ENCODE assay signal across 23 cellular contexts in the genomic region with DNA sequence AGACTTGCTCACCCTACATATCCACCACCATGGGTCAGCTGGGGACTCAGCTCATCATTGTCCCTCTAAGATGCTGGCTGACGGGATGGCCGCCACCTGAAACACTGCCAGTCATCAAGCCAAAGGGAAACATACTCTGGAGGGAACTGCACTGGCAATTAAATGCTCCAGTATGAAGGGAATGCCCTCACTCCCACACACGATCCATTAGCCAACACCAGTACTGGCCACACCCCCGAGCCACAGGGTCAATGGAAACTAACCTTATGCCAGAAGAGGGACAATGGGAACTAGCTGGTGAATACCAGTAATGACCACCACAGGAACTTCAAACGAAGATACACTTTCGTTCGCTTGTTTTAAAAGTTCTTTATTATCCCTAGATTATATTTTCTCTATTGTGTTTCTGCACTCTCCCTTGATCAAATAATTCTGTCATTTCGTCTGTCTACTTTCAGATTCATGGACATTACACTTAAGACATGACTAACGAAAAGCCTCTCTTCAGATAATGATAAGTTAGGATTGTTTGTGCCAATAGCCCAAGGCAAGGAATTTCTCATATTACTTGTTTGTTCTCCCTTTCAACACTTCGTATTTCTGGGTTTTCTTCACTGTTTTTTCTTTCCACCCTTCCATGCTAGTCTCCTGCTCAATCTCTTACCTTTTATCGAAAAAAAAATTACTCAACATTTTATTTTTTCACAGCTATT. TPM values are rescaled to one million over a fixed set of nuclear protein-coding genes. Genes with fewer than 3 reads are reported as not detected.
DNase-seq lines count a peak whose midpoint lies in the region; ATAC-seq and TF ChIP-seq lines count a peak whose summit lies in the region.
"Had no signal": no experiment of that assay in that cellular context is flagged by ENCODE, and none has a peak within 500 bp of the region (broad histone marks: within the 10 kb centered on the region; RNA-seq: fewer than 3 reads in every experiment).

No MANE protein-coding gene starts in this region.

- H3K4me1 ChIP-seq in breast epithelium, result no peaks in the 10 kb centered on the region
- peaks cover 15% of the 10 kb centered on the region for H3K4me1 ChIP-seq in RWPE2 (ENCODE audit: insufficient read depth, poor library complexity, severe bottlenecking)
- peaks cover 14 to 16% of the 10 kb centered on the region in 2 donors for H3K4me1 ChIP-seq in thyroid gland

- H3K4me1 Mint-ChIP-seq in MCF 10A (ENCODE audit: insufficient read depth, unreplicated experiment) (peaks cover 10% of the 10 kb centered on the region), immature natural killer cell (peaks cover 23 to 29% of the 10 kb centered on the region in 2 donors), type B pancreatic cell (ENCODE audit: unreplicated experiment) (peaks cover 5% of the 10 kb centered on the region)

- H3K36me3 Mint-ChIP-seq in MCF 10A (ENCODE audit: insufficient read depth, unreplicated experiment), result peaks cover 14% of the 10 kb centered on the region
- H3K36me3 Mint-ChIP-seq in immature natural killer cell, result peaks cover 1 to 2% (median 1%) of the 10 kb centered on the region in 3 donors
- peaks cover 2% of the 10 kb centered on the region for H3K36me3 Mint-ChIP-seq in type B pancreatic cell

- peak overlapping the region; percentile 12 for H3K27ac Mint-ChIP-seq in MCF 10A (ENCODE audit: low read depth, unreplicated experiment)
- H3K27ac Mint-ChIP-seq in immature natural killer cell, result peak overlapping the region in 2 of 6 donors; percentile 16 to 36
- peak overlapping the region; percentile 7 for H3K27ac Mint-ChIP-seq in type B pancreatic cell
- H3K27ac Mint-ChIP-seq: activated T-helper 2 cell treated with anti-CD3 and anti-CD28 coated beads, Interferon-gamma antibody, Interleukin-2, Interleukin-4, amounts not matched to agents 10 μg/mL and 5 μg/mL and 100 μg/mL, durations not matched to agents 14 hours and 24 hours and 36 hours had no signal

- H3K9me3 Mint-ChIP-seq in MCF 10A (ENCODE audit: unreplicated experiment) (no peaks in the 10 kb centered on the region), immature natural killer cell (peaks cover 0 to 2% (median 0%) of the 10 kb centered on the region in 6 donors), type B pancreatic cell (no peaks in the 10 kb centered on the region)
- H3K9me3 Mint-ChIP-seq: activated T-helper 2 cell treated with anti-CD3 and anti-CD28 coated beads, Interferon-gamma antibody, Interleukin-2, Interleukin-4, amounts not matched to agents 10 μg/mL and 5 μg/mL and 100 μg/mL, durations not matched to agents 14 hours and 24 hours and 36 hours; mesothelial cell of epicardium had no signal

- CTCF ChIA-PET in MCF 10A (lab: Yijun Ruan, JAX), result interaction anchor here (0.6 to 0.9 kb wide), 5 partner anchors 11 to 29 kb away, joined by 3 to 4 read pairs (median 3); no protein-coding TSS in a partner anchor

- no TSS peak for BruUV-seq in MCF 10A (replicated peaks; lab: Mats Ljungman, UMichigan)

- H3K4me3 ChIP-seq in breast epithelium (no peak overlapping the region), RWPE2 (ENCODE audit: severe bottlenecking) (no peak overlapping the region), thyroid gland (replicated peaks in 1 of 3) (no peak overlapping the region)
- H3K4me3 ChIP-seq: right lobe of liver, stomach, vagina had no signal

- 88 to 91% methylated on average over 11 of the region's 11 CpGs for WGBS in thyroid gland, 2 donors

- no peaks in the 10 kb centered on the region for H3K9me3 ChIP-seq in breast epithelium
- no peaks in the 10 kb centered on the region for H3K9me3 ChIP-seq in RWPE2 (ENCODE audit: severe bottlenecking)
- H3K9me3 ChIP-seq in thyroid gland, result no peaks in the 10 kb centered on the region
- H3K9me3 ChIP-seq: right lobe of liver, stomach, vagina had no signal

- H3K36me3 ChIP-seq in breast epithelium, result no peaks in the 10 kb centered on the region
- peaks cover 16% of the 10 kb centered on the region for H3K36me3 ChIP-seq in RWPE2 (ENCODE audit: low read depth)
- H3K36me3 ChIP-seq in thyroid gland, result peaks cover 6 to 7% of the 10 kb centered on the region in 2 donors
- H3K36me3 ChIP-seq: right lobe of liver had no signal

- TF ChIP-seq POLR2A in breast epithelium (IDR thresholded peaks at IDR 0.05) (no peak), thyroid gland (IDR thresholded peaks at IDR 0.05) (no peak)

- H3K27me3 Mint-ChIP-seq in MCF 10A (ENCODE audit: insufficient read depth, unreplicated experiment) (no peaks in the 10 kb centered on the region), immature natural killer cell (ENCODE audit: low read depth in 3 of 3) (peaks cover 2 to 13% (median 7%) of the 10 kb centered on the region in 3 donors), type B pancreatic cell (no peaks in the 10 kb centered on the region)

- H3K27ac ChIP-seq in breast epithelium, result no peak overlapping the region
- H3K27ac ChIP-seq in RWPE2 (ENCODE audit: poor library complexity, severe bottlenecking), result peak overlapping the region; percentile 6
- H3K27ac ChIP-seq in thyroid gland, result no peak overlapping the region
- H3K27ac ChIP-seq: right lobe of liver, stomach, vagina had no signal

- H3K27me3 ChIP-seq in breast epithelium, result no peaks in the 10 kb centered on the region
- H3K27me3 ChIP-seq in RWPE2 (ENCODE audit: insufficient read depth, poor library complexity, severe bottlenecking), result no peaks in the 10 kb centered on the region
- no peaks in the 10 kb centered on the region for H3K27me3 ChIP-seq in thyroid gland
- H3K27me3 ChIP-seq: right lobe of liver, vagina had no signal

- TF ChIP-seq CTCF in MCF 10A (IDR thresholded peaks at IDR 0.05; ENCODE audit: unreplicated experiment) (no peak), breast epithelium (IDR thresholded peaks at IDR 0.05) (no peak), RWPE2 (IDR thresholded peaks at IDR 0.05; ENCODE audit: poor library complexity, severe bottlenecking) (no peak), type B pancreatic cell (conservative IDR thresholded peaks at IDR 0.05) (no peak), thyroid gland (IDR thresholded peaks at IDR 0.05) (no peak)

- peak; percentile 44 for ATAC-seq in RWPE2 (ENCODE audit: low read depth)
- ATAC-seq: activated CD4-positive, CD25-positive, alpha-beta regulatory T cell treated with anti-CD3 and anti-CD28 coated beads, Interleukin-2, amount 50 U/mL, for 24 hours; Right ventricle myocardium inferior had no signal

- DNase-seq in MCF 10A (ENCODE audit: unreplicated experiment) (peak; percentile 45), breast epithelium (ENCODE audit: low spot score in 2 of 2) (no peak), RWPE2 (ENCODE audit: low spot score) (no peak), immature natural killer cell (no peak), type B pancreatic cell (ENCODE audit: extremely low spot score, unreplicated experiment) (no peak), NCI-H1436 treated with DMSO at 0.1 percent for 48 hours (lab: John Stamatoyannopoulos, UW) (no peak), DMS79 treated with DMSO at 0.1 percent for 48 hours (lab: John Stamatoyannopoulos, UW) (no peak), thyroid gland (no peak)
- DNase-seq: ACHN; activated CD8-positive, alpha-beta memory T cell treated with anti-CD3 and anti-CD28 coated beads for 24 hours; cerebellar nuclear complex; hippocampal formation; KBM-7; kidney glomerular epithelial cell; occipital lobe; right lobe of liver; stimulated activated CD4-positive, alpha-beta T cell treated with anti-CD3 and anti-CD28 coated beads, Interleukin-1b, Interleukin-23, amount 100 ng/mL, for 48 hours; stomach had no signal

- H3K4me3 Mint-ChIP-seq in MCF 10A (ENCODE audit: unreplicated experiment) (no peak overlapping the region), immature natural killer cell (peak overlapping the region in 4 of 5 donors; percentile 34 to 50 (median 46)), type B pancreatic cell (peak overlapping the region; percentile 57)

- intact Hi-C loops in MCF 10A (cut with micrococcal nuclease), result no loop called here
- intact Hi-C loops in breast epithelium (cut with DNase I; ENCODE audit: low total_unique reads), result no loop called here
- intact Hi-C loops in thyroid gland (cut with DNase I), result loop anchor here (10.0 kb wide), 1 partner anchor 61 kb away; the partner anchor contains the start of gene DPY19L3

- POLR2A ChIA-PET in MCF 10A (lab: Yijun Ruan, JAX), result interaction anchor here (0.6 to 4.5 kb wide), 7 partner anchors 14 to 1540 kb away, joined by 3 to 23 read pairs (median 3); partner anchors contain the start of gene PDCD5

RNA-seq across cellular contexts. Expression of gene ZNF507, which starts 1.7 kb away (rescaled TPM):
- total RNA-seq in MCF 10A (2022), result 22.8 and 23.4 TPM in 2 replicates
- total RNA-seq in breast epithelium, result 10 to 100 TPM; 19.2 to 32.1 (median 27.5) TPM
- 1 to 10 TPM; 3.7 to 6.5 (median 5.0) TPM for polyA plus RNA-seq in immature natural killer cell
- total RNA-seq in type B pancreatic cell (ENCODE audit: low replicate concordance), result 22.4 and 32.5 TPM in 2 replicates
- total RNA-seq in thyroid gland, result 10 to 100 TPM; 28.6 to 46.9 (median 38.0) TPM
